ENCODE assay signal across 2 cellular contexts in genomic region chr11:77821349-77821851, GRCh38.
TF ChIP-seq lines count a peak whose summit lies in the region.

No MANE protein-coding gene starts in this region.

TF ChIP-seq in IMR-90, 13 proteins besides CTCF, POLR2A, EP300 and RAD21:
- TF ChIP-seq ELK1 (IDR thresholded peaks at IDR 0.05; ENCODE audit: borderline replicate concordance, low read depth, low read length), result no peak
- no peak for TF ChIP-seq MAFK (IDR thresholded peaks at IDR 0.05; ENCODE audit: low read depth, low read length)
- TF ChIP-seq SMC3 (IDR thresholded peaks at IDR 0.05; ENCODE audit: low read depth, low read length), result no peak
- no peak for TF ChIP-seq RCOR1 (IDR thresholded peaks at IDR 0.05; ENCODE audit: insufficient replicate concordance, low read length)
- no peak for TF ChIP-seq BHLHE40 (IDR thresholded peaks at IDR 0.05; ENCODE audit: low read depth, low read length)
- TF ChIP-seq CHD1 (IDR thresholded peaks at IDR 0.05; ENCODE audit: low read depth, low read length), result no peak
- TF ChIP-seq FOS (IDR thresholded peaks at IDR 0.05; ENCODE audit: low read depth, low read length), result no peak
- no peak for TF ChIP-seq MXI1 (IDR thresholded peaks at IDR 0.05; ENCODE audit: borderline replicate concordance, low read depth, low read length)
- no peak for TF ChIP-seq MAZ (IDR thresholded peaks at IDR 0.05; ENCODE audit: borderline replicate concordance, low read depth, low read length)
- TF ChIP-seq CEBPB (IDR thresholded peaks at IDR 0.05; ENCODE audit: low read depth, low read length), result no peak

TF ChIP-seq in neural cell, 6 proteins besides CTCF, POLR2A, EP300 and RAD21:
- TF ChIP-seq POLR2AphosphoS5 (IDR thresholded peaks at IDR 0.05) (no peak), EZH2 (IDR thresholded peaks at IDR 0.05; ENCODE audit: borderline replicate concordance, insufficient read depth, low read length, poor library complexity, severe bottlenecking) (no peak), REST (IDR thresholded peaks at IDR 0.05; ENCODE audit: borderline replicate concordance) (no peak), SMC3 (conservative IDR thresholded peaks at IDR 0.05; ENCODE audit: poor library complexity) (no peak), TAF1 (IDR thresholded peaks at IDR 0.05; ENCODE audit: low read depth) (no peak)
TF ChIP-seq in neural cell: peak in this region for 0.
